Comparison of ENCODE assay signal across 1 cellular context in genomic region chr1:181100015-181100905, GRCh38.
TF ChIP-seq lines count a peak whose summit lies in the region.

No MANE protein-coding gene starts in this region.

TF ChIP-seq in GM12878, 131 proteins besides CTCF, POLR2A, EP300 and RAD21 (continued from another document):
- TF ChIP-seq, protein P1, sequence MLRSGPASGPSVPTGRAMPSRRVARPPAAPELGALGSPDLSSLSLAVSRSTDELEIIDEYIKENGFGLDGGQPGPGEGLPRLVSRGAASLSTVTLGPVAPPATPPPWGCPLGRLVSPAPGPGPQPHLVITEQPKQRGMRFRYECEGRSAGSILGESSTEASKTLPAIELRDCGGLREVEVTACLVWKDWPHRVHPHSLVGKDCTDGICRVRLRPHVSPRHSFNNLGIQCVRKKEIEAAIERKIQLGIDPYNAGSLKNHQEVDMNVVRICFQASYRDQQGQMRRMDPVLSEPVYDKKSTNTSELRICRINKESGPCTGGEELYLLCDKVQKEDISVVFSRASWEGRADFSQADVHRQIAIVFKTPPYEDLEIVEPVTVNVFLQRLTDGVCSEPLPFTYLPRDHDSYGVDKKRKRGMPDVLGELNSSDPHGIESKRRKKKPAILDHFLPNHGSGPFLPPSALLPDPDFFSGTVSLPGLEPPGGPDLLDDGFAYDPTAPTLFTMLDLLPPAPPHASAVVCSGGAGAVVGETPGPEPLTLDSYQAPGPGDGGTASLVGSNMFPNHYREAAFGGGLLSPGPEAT (IDR thresholded peaks at IDR 0.05; ENCODE audit: low read depth): no peak
- TF ChIP-seq KAT2A (conservative IDR thresholded peaks at IDR 0.05; ENCODE audit: control insufficient read depth, low read depth, low read length) (no peak), CREM (IDR thresholded peaks at IDR 0.05; ENCODE audit: low read depth) (peak; percentile 52; the same call in 1 of the 2 replicates), POU2F2 (IDR thresholded peaks at IDR 0.05; ENCODE audit: borderline replicate concordance, low read depth, low read length) (no peak), JUNB (IDR thresholded peaks at IDR 0.05) (peak; percentile 78), RUNX3 (IDR thresholded peaks at IDR 0.05; ENCODE audit: low read length) (peak; percentile 7; the same call in 1 of the 2 replicates), HDGF (IDR thresholded peaks at IDR 0.05) (peak; percentile 57; the same call in 1 of the 2 replicates), EED (IDR thresholded peaks at IDR 0.05; ENCODE audit: low read depth) (peak; percentile 63), KLF5 (IDR thresholded peaks at IDR 0.05; ENCODE audit: partially characterized antibody) (no peak), RCOR1 (conservative IDR thresholded peaks at IDR 0.05; ENCODE audit: low read depth, low read length) (no peak)
- TF ChIP-seq, protein P2, sequence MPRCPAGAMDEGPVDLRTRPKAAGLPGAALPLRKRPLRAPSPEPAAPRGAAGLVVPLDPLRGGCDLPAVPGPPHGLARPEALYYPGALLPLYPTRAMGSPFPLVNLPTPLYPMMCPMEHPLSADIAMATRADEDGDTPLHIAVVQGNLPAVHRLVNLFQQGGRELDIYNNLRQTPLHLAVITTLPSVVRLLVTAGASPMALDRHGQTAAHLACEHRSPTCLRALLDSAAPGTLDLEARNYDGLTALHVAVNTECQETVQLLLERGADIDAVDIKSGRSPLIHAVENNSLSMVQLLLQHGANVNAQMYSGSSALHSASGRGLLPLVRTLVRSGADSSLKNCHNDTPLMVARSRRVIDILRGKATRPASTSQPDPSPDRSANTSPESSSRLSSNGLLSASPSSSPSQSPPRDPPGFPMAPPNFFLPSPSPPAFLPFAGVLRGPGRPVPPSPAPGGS (IDR thresholded peaks at IDR 0.05; ENCODE audit: borderline replicate concordance, insufficient read depth, low read depth, low read length, poor library complexity, severe bottlenecking): peak; percentile 58
- TF ChIP-seq, protein P3, sequence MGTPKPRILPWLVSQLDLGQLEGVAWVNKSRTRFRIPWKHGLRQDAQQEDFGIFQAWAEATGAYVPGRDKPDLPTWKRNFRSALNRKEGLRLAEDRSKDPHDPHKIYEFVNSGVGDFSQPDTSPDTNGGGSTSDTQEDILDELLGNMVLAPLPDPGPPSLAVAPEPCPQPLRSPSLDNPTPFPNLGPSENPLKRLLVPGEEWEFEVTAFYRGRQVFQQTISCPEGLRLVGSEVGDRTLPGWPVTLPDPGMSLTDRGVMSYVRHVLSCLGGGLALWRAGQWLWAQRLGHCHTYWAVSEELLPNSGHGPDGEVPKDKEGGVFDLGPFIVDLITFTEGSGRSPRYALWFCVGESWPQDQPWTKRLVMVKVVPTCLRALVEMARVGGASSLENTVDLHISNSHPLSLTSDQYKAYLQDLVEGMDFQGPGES (IDR thresholded peaks at IDR 0.05): no peak
- TF ChIP-seq, protein P4, sequence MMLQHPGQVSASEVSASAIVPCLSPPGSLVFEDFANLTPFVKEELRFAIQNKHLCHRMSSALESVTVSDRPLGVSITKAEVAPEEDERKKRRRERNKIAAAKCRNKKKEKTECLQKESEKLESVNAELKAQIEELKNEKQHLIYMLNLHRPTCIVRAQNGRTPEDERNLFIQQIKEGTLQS (IDR thresholded peaks at IDR 0.05; ENCODE audit: borderline replicate concordance, extremely low read depth, low read depth, low read length): no peak
- TF ChIP-seq, protein P5, sequence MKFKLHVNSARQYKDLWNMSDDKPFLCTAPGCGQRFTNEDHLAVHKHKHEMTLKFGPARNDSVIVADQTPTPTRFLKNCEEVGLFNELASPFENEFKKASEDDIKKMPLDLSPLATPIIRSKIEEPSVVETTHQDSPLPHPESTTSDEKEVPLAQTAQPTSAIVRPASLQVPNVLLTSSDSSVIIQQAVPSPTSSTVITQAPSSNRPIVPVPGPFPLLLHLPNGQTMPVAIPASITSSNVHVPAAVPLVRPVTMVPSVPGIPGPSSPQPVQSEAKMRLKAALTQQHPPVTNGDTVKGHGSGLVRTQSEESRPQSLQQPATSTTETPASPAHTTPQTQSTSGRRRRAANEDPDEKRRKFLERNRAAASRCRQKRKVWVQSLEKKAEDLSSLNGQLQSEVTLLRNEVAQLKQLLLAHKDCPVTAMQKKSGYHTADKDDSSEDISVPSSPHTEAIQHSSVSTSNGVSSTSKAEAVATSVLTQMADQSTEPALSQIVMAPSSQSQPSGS (IDR thresholded peaks at IDR 0.05; ENCODE audit: low read length): peak; percentile 44; the same call in 1 of the 2 replicates
TF ChIP-seq in GM12878: peak in this region for 15.
